In genomic region chr16:11743308-11744074, GRCh38 we compare ENCODE assay signal across 1 cellular context.
TF ChIP-seq lines count a peak whose summit lies in the region.

No MANE protein-coding gene starts in this region.

TF ChIP-seq in K562, 482 proteins besides CTCF, POLR2A, EP300 and RAD21 (continued from another document and continues in another):
- peak in 1 of 2 experiments; percentile 44 for TF ChIP-seq E2F6 (IDR thresholded peaks at IDR 0.05; ENCODE audit: borderline replicate concordance in 1 of 2, extremely low read depth in 1 of 2, insufficient read depth in 1 of 2, insufficient read length in 1 of 2, low read depth in 1 of 2, low read length in 1 of 2, poor library complexity in 1 of 2, severe bottlenecking in 1 of 2)
- TF ChIP-seq MYC (IDR thresholded peaks at IDR 0.05; ENCODE audit: low read depth, low read length): peak; percentile 79
- TF ChIP-seq MYC (CRISPR knock-in tag; IDR thresholded peaks at IDR 0.05; ENCODE audit: borderline replicate concordance, low read depth): 0 out of 2 replicates have a peak, but pooled peaks have one; percentile 40
- TF ChIP-seq SIX5 (IDR thresholded peaks at IDR 0.05; ENCODE audit: borderline replicate concordance in 1 of 2, insufficient read depth in 1 of 2, low read depth in 1 of 2, low read length in 2 of 2): no peak
- no peak for TF ChIP-seq NUFIP1 (IDR thresholded peaks at IDR 0.05; ENCODE audit: partially characterized antibody)
- TF ChIP-seq ZNF41 (CRISPR knock-in tag; conservative IDR thresholded peaks at IDR 0.05): no peak
- TF ChIP-seq KLF6 (CRISPR knock-in tag; IDR thresholded peaks at IDR 0.05; ENCODE audit: borderline replicate concordance): 0 out of 2 replicates have a peak, but pooled peaks have one; percentile 30
- TF ChIP-seq ARNT (IDR thresholded peaks at IDR 0.05): peak in 1 of 2 experiments; percentile 55; a peak in 1 of 4 replicates
- TF ChIP-seq BACH1 (tag; IDR thresholded peaks at IDR 0.05): peak; percentile 73; the same call in 1 of the 2 replicates
- 0 out of 4 replicates have a peak, but pooled peaks of 1 of the 2 experiments have one; percentile 31 for TF ChIP-seq MAZ (CRISPR knock-in tag; conservative IDR thresholded peaks at IDR 0.05 in 1 of 2, IDR thresholded peaks at IDR 0.05 in 1 of 2)
- TF ChIP-seq E2F8 (IDR thresholded peaks at IDR 0.05; ENCODE audit: low read depth, partially characterized antibody): no peak
- TF ChIP-seq PTTG1 (tag; IDR thresholded peaks at IDR 0.05; ENCODE audit: low read depth): no peak
- no peak for TF ChIP-seq ZSCAN32 (CRISPR knock-in tag; IDR thresholded peaks at IDR 0.05)
- TF ChIP-seq CREM (IDR thresholded peaks at IDR 0.05; ENCODE audit: low read depth): no peak; the same call in 1 of the 2 replicates
- TF ChIP-seq ZNF764 (CRISPR knock-in tag; IDR thresholded peaks at IDR 0.05; ENCODE audit: low read depth): no peak
- TF ChIP-seq TRIM28 (IDR thresholded peaks at IDR 0.05): peak; percentile 85
- no peak for TF ChIP-seq KDM2B (CRISPR knock-in tag; IDR thresholded peaks at IDR 0.05)
- no peak for TF ChIP-seq RNF2 (IDR thresholded peaks at IDR 0.05)
- peak; percentile 48 for TF ChIP-seq GABPB1 (CRISPR knock-in tag; IDR thresholded peaks at IDR 0.05)
- no peak for TF ChIP-seq ZNF512 (tag; IDR thresholded peaks at IDR 0.05)
- TF ChIP-seq SMARCA5 (IDR thresholded peaks at IDR 0.05): peak; percentile 59; the same call in 1 of the 2 replicates
- no peak for TF ChIP-seq ZNF146 (CRISPR knock-in tag; IDR thresholded peaks at IDR 0.05; ENCODE audit: unreplicated experiment)
- no peak for TF ChIP-seq TAF9B (IDR thresholded peaks at IDR 0.05; ENCODE audit: partially characterized antibody)
- TF ChIP-seq YBX1 (IDR thresholded peaks at IDR 0.05): no peak
- no peak for TF ChIP-seq REST (CRISPR knock-in tag; IDR thresholded peaks at IDR 0.05; ENCODE audit: low read depth)
- no peak for TF ChIP-seq JUNB (CRISPR knock-in tag; conservative IDR thresholded peaks at IDR 0.05)
- no peak for TF ChIP-seq CHD2 (IDR thresholded peaks at IDR 0.05; ENCODE audit: low read depth, low read length)
- TF ChIP-seq HDAC1 (IDR thresholded peaks at IDR 0.05): peak in 1 of 2 experiments; percentile 62; a peak in 2 of 4 replicates
- 0 out of 2 replicates have a peak, but pooled peaks have one; percentile 37 for TF ChIP-seq ZBTB40 (IDR thresholded peaks at IDR 0.05)
- TF ChIP-seq ZBTB40 (CRISPR knock-in tag; IDR thresholded peaks at IDR 0.05): no peak
- TF ChIP-seq ESRRA (IDR thresholded peaks at IDR 0.05; ENCODE audit: borderline replicate concordance, low read depth): no peak
- no peak for TF ChIP-seq IRF1 (CRISPR knock-in tag; IDR thresholded peaks at IDR 0.05; ENCODE audit: borderline replicate concordance)
- no peak for TF ChIP-seq ZNF740 (CRISPR knock-in tag; IDR thresholded peaks at IDR 0.05)
- no peak for TF ChIP-seq ZNF740 (tag; IDR thresholded peaks at IDR 0.05)
- TF ChIP-seq CBX1 (IDR thresholded peaks at IDR 0.05; ENCODE audit: low read depth): no peak
- TF ChIP-seq NCOA1 (IDR thresholded peaks at IDR 0.05; ENCODE audit: low read depth): no peak
- TF ChIP-seq CSDE1 (IDR thresholded peaks at IDR 0.05): no peak
- TF ChIP-seq ZNF143 (CRISPR knock-in tag; IDR thresholded peaks at IDR 0.05): no peak
- TF ChIP-seq MNT (conservative IDR thresholded peaks at IDR 0.05): peak; percentile 3 to 8; a peak in 1 of 4 replicates
- TF ChIP-seq NEUROD1 (IDR thresholded peaks at IDR 0.05; ENCODE audit: borderline replicate concordance, low read depth, low read length, partially characterized antibody): peak; percentile 13
- no peak for TF ChIP-seq ZNF707 (CRISPR knock-in tag; conservative IDR thresholded peaks at IDR 0.05)
- no peak; the same call in 1 of the 2 replicates for TF ChIP-seq SMARCC2 (IDR thresholded peaks at IDR 0.05; ENCODE audit: low read depth)
